In the genomic region with DNA sequence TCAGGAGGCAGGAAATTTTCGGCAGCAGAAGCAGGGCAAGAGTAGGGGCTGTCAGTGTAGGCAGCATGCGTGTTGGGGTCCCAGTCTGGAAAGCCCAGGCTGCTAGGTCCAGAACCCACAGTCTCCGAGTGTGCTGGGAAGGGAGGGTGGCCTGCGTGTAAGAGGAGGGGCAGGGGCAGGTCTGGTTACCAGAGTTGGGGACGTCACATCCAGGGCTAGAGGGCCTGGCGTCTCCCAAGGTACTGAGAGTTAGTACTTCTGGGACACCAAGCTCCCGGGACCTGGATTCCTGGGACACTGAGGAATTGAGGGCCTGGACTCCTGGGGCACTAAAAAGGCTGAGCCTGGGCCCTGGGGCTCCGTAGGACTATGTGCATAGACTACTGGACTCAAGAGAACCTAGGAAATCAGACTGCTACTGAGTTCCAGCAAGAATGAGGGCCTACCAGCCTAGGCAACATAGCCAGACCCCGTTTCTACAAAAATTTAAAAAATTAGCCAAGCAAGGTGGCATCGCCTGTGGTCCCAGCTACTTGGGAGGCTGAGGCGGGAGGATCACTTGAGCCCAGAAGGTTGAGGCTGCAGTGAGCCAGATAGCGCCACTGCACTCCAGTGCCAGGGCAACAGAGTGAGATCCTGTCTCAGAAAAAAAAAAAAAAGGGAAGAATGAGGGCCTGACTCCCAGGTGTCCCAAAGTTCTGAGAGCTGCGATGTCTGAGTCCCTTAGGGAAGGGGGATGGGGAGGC, we compare ENCODE assay signal across 9 cellular contexts. TPM values are rescaled to one million over a fixed set of nuclear protein-coding genes. Genes with fewer than 3 reads are reported as not detected.
DNase-seq lines count a peak whose midpoint lies in the region; ATAC-seq, FAIRE-seq and TF ChIP-seq lines count a peak whose summit lies in the region.
"Had no signal": no experiment of that assay in that cellular context is flagged by ENCODE, and none has a peak within 500 bp of the region (broad histone marks: within the 10 kb centered on the region; RNA-seq: fewer than 3 reads in every experiment).

No MANE protein-coding gene starts in this region.

- H3K9me3 Mint-ChIP-seq in CD8-positive, alpha-beta memory T cell, result no peaks in the 10 kb centered on the region

- H3K27ac ChIP-seq in CD8-positive, alpha-beta memory T cell (ENCODE audit: low read depth, low read length), result peak overlapping the region; percentile 92
- peak overlapping the region; percentile 69 for H3K27ac ChIP-seq in RWPE2 (ENCODE audit: poor library complexity, severe bottlenecking)
- H3K27ac ChIP-seq in parathyroid adenoma, result peak overlapping the region; percentile 81

- POLR2A ChIA-PET in CD8-positive, alpha-beta memory T cell (lab: Charles Lee), result interaction anchor here (1.2 kb wide), 1 partner anchor 33 kb away, joined by 6 read pairs; no protein-coding TSS in a partner anchor

- no peaks in the 10 kb centered on the region for H3K9me3 ChIP-seq in CD8-positive, alpha-beta memory T cell (ENCODE audit: low read length)
- H3K9me3 ChIP-seq in RWPE2 (ENCODE audit: severe bottlenecking) (no peaks in the 10 kb centered on the region), parathyroid adenoma (ENCODE audit: control insufficient read depth, low read length) (no peaks in the 10 kb centered on the region)

- TF ChIP-seq CTCF in RWPE2 (IDR thresholded peaks at IDR 0.05; ENCODE audit: poor library complexity, severe bottlenecking), result no peak
- no peak for TF ChIP-seq CTCF in epithelial cell of proximal tubule (conservative IDR thresholded peaks at IDR 0.05; ENCODE audit: low read depth, low read length)
- no peak for TF ChIP-seq CTCF in parathyroid adenoma (IDR thresholded peaks at IDR 0.05)

- no peaks in the 10 kb centered on the region for H3K27me3 ChIP-seq in CD8-positive, alpha-beta memory T cell (ENCODE audit: insufficient read depth, low read length, poor library complexity, severe bottlenecking)
- no peaks in the 10 kb centered on the region for H3K27me3 ChIP-seq in RWPE2 (ENCODE audit: insufficient read depth, poor library complexity, severe bottlenecking)
- no peaks in the 10 kb centered on the region for H3K27me3 ChIP-seq in parathyroid adenoma (ENCODE audit: control insufficient read depth, insufficient read depth, low read length)

- CTCF ChIA-PET in CD8-positive, alpha-beta memory T cell (lab: Charles Lee), result interaction anchor here (1.0 to 1.7 kb wide), 3 partner anchors 17 to 205 kb away, joined by 3 to 4 read pairs (median 3); no protein-coding TSS in a partner anchor

- FAIRE-seq in frontal cortex (lab: Jason Lieb, UNC), result no peak

- H3K36me3 Mint-ChIP-seq in CD8-positive, alpha-beta memory T cell, result peaks cover 3 to 51% (median 4%) of the 10 kb centered on the region in 3 donors

- peak overlapping the region; percentile 91 to 100 (median 96) for H3K4me3 Mint-ChIP-seq in CD8-positive, alpha-beta memory T cell

- H3K9ac ChIP-seq in parathyroid adenoma, result no peak overlapping the region

- H3K79me2 ChIP-seq in parathyroid adenoma, result no peaks in the 10 kb centered on the region

- peak overlapping the region; percentile 87 for H3K4me3 ChIP-seq in CD8-positive, alpha-beta memory T cell (ENCODE audit: low read length)
- peak overlapping the region; percentile 73 for H3K4me3 ChIP-seq in RWPE2 (ENCODE audit: severe bottlenecking)
- H3K4me3 ChIP-seq in epithelial cell of proximal tubule (ENCODE audit: low read depth, low read length), result peak overlapping the region; percentile 78
- H3K4me3 ChIP-seq in parathyroid adenoma (ENCODE audit: low read depth, low read length), result peak overlapping the region; percentile 73

- H3K4me1 Mint-ChIP-seq in CD8-positive, alpha-beta memory T cell, result peaks cover 35 to 60% (median 38%) of the 10 kb centered on the region in 3 donors

- H3K36me3 ChIP-seq in CD8-positive, alpha-beta memory T cell (ENCODE audit: insufficient read depth, low read length), result peaks cover 20% of the 10 kb centered on the region
- peaks cover 54% of the 10 kb centered on the region for H3K36me3 ChIP-seq in RWPE2 (ENCODE audit: low read depth)
- no peaks in the 10 kb centered on the region for H3K36me3 ChIP-seq in parathyroid adenoma (ENCODE audit: control insufficient read depth, insufficient read depth, low read length)

- DNase-seq in CD8-positive, alpha-beta memory T cell, result no peak
- DNase-seq in RWPE2 (ENCODE audit: low spot score) (no peak), epithelial cell of proximal tubule (ENCODE audit: low read depth) (no peak), NCI-H1694 treated with DMSO at 0.1 percent for 48 hours (lab: John Stamatoyannopoulos, UW) (no peak), NCI-H446 treated with DMSO at 0.1 percent for 48 hours (lab: John Stamatoyannopoulos, UW) (no peak), frontal cortex (ENCODE audit: low spot score in 2 of 2) (no peak), GDM1 (lab: John Stamatoyannopoulos, UW) (no peak)

- H3K4me1 ChIP-seq in CD8-positive, alpha-beta memory T cell (ENCODE audit: insufficient read depth, low read length), result peaks cover 47% of the 10 kb centered on the region
- H3K4me1 ChIP-seq in RWPE2 (ENCODE audit: insufficient read depth, poor library complexity, severe bottlenecking) (peaks cover 6% of the 10 kb centered on the region), parathyroid adenoma (peaks cover 10% of the 10 kb centered on the region)

- H2AFZ ChIP-seq in parathyroid adenoma, result peak overlapping the region; percentile 97

- H3K27ac Mint-ChIP-seq in CD8-positive, alpha-beta memory T cell, result peak overlapping the region; percentile 83 to 99 (median 93)

- H3K4me2 ChIP-seq in parathyroid adenoma (ENCODE audit: low read length), result peak overlapping the region; percentile 99

- no peaks in the 10 kb centered on the region for H3K27me3 Mint-ChIP-seq in CD8-positive, alpha-beta memory T cell

- ATAC-seq in RWPE2 (ENCODE audit: low read depth), result no peak

RNA-seq across cellular contexts. Expression of a gene that starts 2.5 kb away (rescaled TPM):
- 10 to 100 TPM; 63.3 to 66.5 TPM for total RNA-seq in CD8-positive, alpha-beta memory T cell
- 3.0 TPM for polyA plus RNA-seq in CD8-positive, alpha-beta memory T cell
- total RNA-seq in epithelial cell of proximal tubule (3.9 and 10.7 TPM in 2 replicates), frontal cortex (2.4 TPM)

RNA-seq across cellular contexts. Expression of a gene that starts 4.5 kb away (rescaled TPM):
- total RNA-seq in CD8-positive, alpha-beta memory T cell, result 10 to 100 TPM; 53.4 to 60.1 TPM
- polyA plus RNA-seq in CD8-positive, alpha-beta memory T cell, result 1,883 TPM
- not detected in 2 replicates for total RNA-seq in epithelial cell of proximal tubule
- total RNA-seq in frontal cortex, result 0.41 TPM
- total RNA-seq: glomerular endothelial cell had no signal

RNA-seq across cellular contexts. Expression of a gene that starts 10.2 kb away (rescaled TPM):
- total RNA-seq in CD8-positive, alpha-beta memory T cell, result 1 to 10 TPM; 6.4 to 6.8 TPM
- polyA plus RNA-seq in CD8-positive, alpha-beta memory T cell, result 96.2 TPM
- total RNA-seq in epithelial cell of proximal tubule (not detected in 2 replicates), frontal cortex (2.9 TPM)
- total RNA-seq: glomerular endothelial cell had no signal

RNA-seq across cellular contexts. Expression of a gene that starts 29.5 kb away (rescaled TPM):
- total RNA-seq in CD8-positive, alpha-beta memory T cell, result under 1 TPM; 0.85 to 0.86 TPM
- polyA plus RNA-seq in CD8-positive, alpha-beta memory T cell, result not detected
- total RNA-seq in epithelial cell of proximal tubule, result 1.1 and 8.4 TPM in 2 replicates
- 214 TPM for total RNA-seq in frontal cortex

RNA-seq across cellular contexts. Expression of a gene that starts 38.3 kb away (rescaled TPM):
- 10 to 100 TPM; 12.4 to 12.5 TPM for total RNA-seq in CD8-positive, alpha-beta memory T cell
- 3.0 TPM for polyA plus RNA-seq in CD8-positive, alpha-beta memory T cell
- total RNA-seq in epithelial cell of proximal tubule (6.2 and 12.7 TPM in 2 replicates), frontal cortex (7.7 TPM)

Comparison
In these comparisons a context has a peak if more than half of its experiments do, and no peak if none do; other contexts are left out.
1. RNA of a gene that starts 4.5 kb away (total RNA-seq): 53.4 to 60.1 TPM in CD8-positive, alpha-beta memory T cell; 0.41 TPM in frontal cortex (single experiment) and not detected in epithelial cell of proximal tubule; every median in the first group is over 10 times any median in the second.
2. Peak in every context shown above with its lines, with median percentiles within 50 percentile points of each other: H3K27ac ChIP-seq and H3K4me3 ChIP-seq.